Comparison of ENCODE assay signal across 21 cellular contexts in the genomic region with DNA sequence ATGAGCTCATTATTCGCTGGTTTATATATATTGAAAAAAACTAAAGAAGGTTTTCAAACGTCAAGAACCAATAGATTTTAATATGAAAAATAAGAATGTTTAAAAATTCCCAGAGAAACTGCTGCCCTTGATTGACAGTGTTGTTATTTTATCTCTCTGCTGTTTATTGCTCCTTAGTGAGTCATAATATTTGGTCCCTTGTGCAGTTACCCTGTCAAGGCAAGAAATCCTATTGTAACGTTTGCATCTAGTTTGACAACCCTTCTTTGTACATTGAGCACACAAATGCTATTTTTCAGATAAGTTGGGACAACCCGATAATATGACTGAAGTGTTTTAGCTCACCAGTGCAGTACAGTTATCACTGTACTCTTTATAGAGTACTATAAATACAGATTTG.
"Had no signal": no experiment of that assay in that cellular context is flagged by ENCODE, and none has a peak within 500 bp of the region (broad histone marks: within the 10 kb centered on the region; RNA-seq: fewer than 3 reads in every experiment).

No MANE protein-coding gene starts in this region.

- H3K36me3 ChIP-seq: left ventricle myocardium inferior, neural progenitor cell, neutrophil, ovary, right atrium auricular region, right lobe of liver, tibial nerve, uterus had no signal

- H3K27me3 ChIP-seq: neural progenitor cell, neutrophil, ovary, right atrium auricular region, right lobe of liver, tibial nerve, uterus had no signal

- DNase-seq: hippocampal formation; left ventricle myocardium inferior; midbrain; naive thymus-derived CD8-positive, alpha-beta T cell; occipital lobe; ovary; right lobe of liver; stimulated activated CD4-positive, alpha-beta T cell treated with anti-CD3 and anti-CD28 coated beads, Interleukin-1b, Interleukin-23, amount 100 ng/mL, for 48 hours; stimulated activated CD4-positive, alpha-beta T cell treated with anti-CD3 and anti-CD28 coated beads, Interleukin-2, amount 100 ng/mL, for 48 hours; stimulated activated CD4-positive, alpha-beta T cell treated with anti-CD3 and anti-CD28 coated beads, Interleukin-4, amount 100 ng/mL, for 4 hours; stimulated activated CD8-positive, alpha-beta memory T cell treated with anti-CD3 and anti-CD28 coated beads, Interleukin-4, amount 100 ng/mL, for 48 hours; stimulated activated naive CD4-positive, alpha-beta T cell treated with Interleukin-2 at 50 U/mL for 16 hours; stimulated activated naive CD8-positive, alpha-beta T cell treated with anti-CD3 and anti-CD28 coated beads, Interleukin-15, amount 100 ng/mL, for 72 hours; substantia nigra; uterus had no signal

- H3K9me3 ChIP-seq: neutrophil, ovary, right lobe of liver, uterus had no signal

- H3K27ac ChIP-seq: left ventricle myocardium inferior, neural progenitor cell, neutrophil, ovary, right atrium auricular region, right lobe of liver, tibial nerve, uterus had no signal

- H3K4me1 ChIP-seq: left ventricle myocardium inferior, neural progenitor cell, right atrium auricular region, right lobe of liver, tibial nerve, uterus had no signal

- H2AFZ ChIP-seq: neural progenitor cell had no signal

- H3K4me3 ChIP-seq: left ventricle myocardium inferior, lung, neural progenitor cell, ovary, right atrium auricular region, right lobe of liver, smooth muscle cell, tibial nerve, uterus had no signal

- ATAC-seq: naive thymus-derived CD8-positive, alpha-beta T cell; right lobe of liver; stimulated activated naive CD8-positive, alpha-beta T cell treated with anti-CD3 and anti-CD28 coated beads, Interleukin-15, amount 100 ng/mL, for 72 hours had no signal

- H3K4me2 ChIP-seq: neural progenitor cell, smooth muscle cell had no signal
